8 cellular contexts compared by ENCODE assay signal in genomic region chr1:147700042-147700711, GRCh38. TPM values are rescaled to one million over a fixed set of nuclear protein-coding genes. Genes with fewer than 3 reads are reported as not detected.
A peak's percentile ranks its signal among the peaks of the same experiment; 100 is the strongest.
DNase-seq lines count a peak whose midpoint lies in the region; ATAC-seq and TF ChIP-seq lines count a peak whose summit lies in the region.

No MANE protein-coding gene starts in this region.

- no peak for ATAC-seq in GM18519 (IDR thresholded peaks at IDR 0.05; ENCODE audit: low FRiP score, unreplicated experiment)

- no peak for TF ChIP-seq POLR2A in ovary (IDR thresholded peaks at IDR 0.05)

- CTCF ChIA-PET in activated naive CD4-positive, alpha-beta T cell treated with anti-CD3 and anti-CD28 coated beads for 36 hours (lab: Charles Lee): interaction anchor here (1.0 to 2.9 kb wide), 4 partner anchors 11 to 192 kb away, joined by 3 to 14 read pairs (median 4); no protein-coding TSS in a partner anchor

- no peaks in the 10 kb centered on the region for H3K36me3 Mint-ChIP-seq in activated naive CD4-positive, alpha-beta T cell treated with anti-CD3 and anti-CD28 coated beads for 36 hours (ENCODE audit: low read depth)
- H3K36me3 Mint-ChIP-seq in type B pancreatic cell: no peaks in the 10 kb centered on the region

- intact Hi-C loops in activated naive CD4-positive, alpha-beta T cell treated with anti-CD3 and anti-CD28 coated beads for 36 hours (cut with micrococcal nuclease): loop anchor here (1.0 to 5.0 kb wide), 4 partner anchors 58 to 205 kb away; no protein-coding TSS in a partner anchor
- intact Hi-C loops in ovary (cut with DNase I): no loop called here

- no peak for TF ChIP-seq EP300 in ovary (IDR thresholded peaks at IDR 0.05)

- H3K4me3 ChIP-seq in DOHH2 (ENCODE audit: low read length): no peak overlapping the region
- no peak overlapping the region for H3K4me3 ChIP-seq in Karpas-422 (ENCODE audit: low read length)
- H3K4me3 ChIP-seq in SJCRH30: no peak overlapping the region
- H3K4me3 ChIP-seq in ovary: no peak overlapping the region

- DNase-seq in Karpas-422: peak; percentile 76
- DNase-seq in SJCRH30: peak; percentile 48 to 66
- DNase-seq in activated naive CD4-positive, alpha-beta T cell treated with anti-CD3 and anti-CD28 coated beads for 36 hours: peak; percentile 78
- DNase-seq in germinal center (ENCODE audit: low spot score): peak; percentile 46
- peak; percentile 30 to 65 (median 48) for DNase-seq in ovary
- DNase-seq in type B pancreatic cell (ENCODE audit: extremely low spot score, unreplicated experiment): no peak

- H3K27me3 ChIP-seq in DOHH2 (ENCODE audit: control insufficient read depth, low read length) (peaks cover 12% of the 10 kb centered on the region), Karpas-422 (ENCODE audit: low read length) (no peaks in the 10 kb centered on the region), SJCRH30 (no peaks in the 10 kb centered on the region), ovary (no peaks in the 10 kb centered on the region)

- TF ChIP-seq CTCF in DOHH2 (IDR thresholded peaks at IDR 0.05; ENCODE audit: low read depth, low read length, poor library complexity, severe bottlenecking) (peak; percentile 81), ovary (IDR thresholded peaks at IDR 0.05) (peak; percentile 36 to 47 (median 44)), type B pancreatic cell (conservative IDR thresholded peaks at IDR 0.05) (peak; percentile 89)

- no peaks in the 10 kb centered on the region for H3K79me2 ChIP-seq in DOHH2 (ENCODE audit: control insufficient read depth, low read length)
- no peaks in the 10 kb centered on the region for H3K79me2 ChIP-seq in Karpas-422 (ENCODE audit: low read length)

- H3F3A ChIP-seq in DOHH2 (ENCODE audit: control insufficient read depth, insufficient read depth): no peaks in the 10 kb centered on the region

- no peak overlapping the region for H3K9ac ChIP-seq in Karpas-422 (ENCODE audit: low read length)

- no peaks in the 10 kb centered on the region for H3K9me3 Mint-ChIP-seq in activated naive CD4-positive, alpha-beta T cell treated with anti-CD3 and anti-CD28 coated beads for 36 hours
- H3K9me3 Mint-ChIP-seq in type B pancreatic cell: no peaks in the 10 kb centered on the region

- peaks cover 6% of the 10 kb centered on the region for H3K4me1 Mint-ChIP-seq in activated naive CD4-positive, alpha-beta T cell treated with anti-CD3 and anti-CD28 coated beads for 36 hours (ENCODE audit: low read depth)
- H3K4me1 Mint-ChIP-seq in type B pancreatic cell (ENCODE audit: unreplicated experiment): peaks cover 6% of the 10 kb centered on the region

- H3K4me3 Mint-ChIP-seq in activated naive CD4-positive, alpha-beta T cell treated with anti-CD3 and anti-CD28 coated beads for 36 hours: no peak overlapping the region
- H3K4me3 Mint-ChIP-seq in type B pancreatic cell: peak overlapping the region; percentile 35

- H2AFZ ChIP-seq in Karpas-422 (ENCODE audit: low read length): no peak overlapping the region

- WGBS in ovary, 3 donors: 18 to 29% (median 22%) methylated on average over 5 of the region's 5 CpGs

- H3K27ac ChIP-seq in DOHH2 (ENCODE audit: low read depth, low read length) (no peak overlapping the region), Karpas-422 (ENCODE audit: low read length) (no peak overlapping the region), SJCRH30 (no peak overlapping the region), ovary (no peak overlapping the region)

- H3K27me3 Mint-ChIP-seq in activated naive CD4-positive, alpha-beta T cell treated with anti-CD3 and anti-CD28 coated beads for 36 hours (ENCODE audit: low read depth): no peaks in the 10 kb centered on the region
- peaks cover 11% of the 10 kb centered on the region for H3K27me3 Mint-ChIP-seq in type B pancreatic cell

- H4K20me1 ChIP-seq in DOHH2 (ENCODE audit: control insufficient read depth, insufficient read depth, low read depth, low read length) (no peaks in the 10 kb centered on the region), Karpas-422 (ENCODE audit: insufficient read depth, low read depth, low read length) (no peaks in the 10 kb centered on the region)

- no peak overlapping the region for H3K27ac Mint-ChIP-seq in activated naive CD4-positive, alpha-beta T cell treated with anti-CD3 and anti-CD28 coated beads for 36 hours
- peak overlapping the region; percentile 53 for H3K27ac Mint-ChIP-seq in type B pancreatic cell

- H3K9me3 ChIP-seq in DOHH2 (ENCODE audit: control insufficient read depth, insufficient read depth, low read length): no peaks in the 10 kb centered on the region
- H3K9me3 ChIP-seq in Karpas-422 (ENCODE audit: low read length): no peaks in the 10 kb centered on the region
- H3K9me3 ChIP-seq in SJCRH30 (replicated peaks): no peaks in the 10 kb centered on the region
- no peaks in the 10 kb centered on the region for H3K9me3 ChIP-seq in ovary

- H3K4me1 ChIP-seq in DOHH2 (ENCODE audit: control insufficient read depth, low read length) (no peaks in the 10 kb centered on the region), Karpas-422 (ENCODE audit: low read length) (no peaks in the 10 kb centered on the region), SJCRH30 (no peaks in the 10 kb centered on the region), ovary (ENCODE audit: insufficient read depth) (no peaks in the 10 kb centered on the region)

- H3K4me2 ChIP-seq in DOHH2 (ENCODE audit: low read length): no peak overlapping the region
- no peak overlapping the region for H3K4me2 ChIP-seq in Karpas-422 (ENCODE audit: low read depth, low read length, poor library complexity, severe bottlenecking)

- H3K9me2 ChIP-seq in DOHH2 (replicated peaks; ENCODE audit: control insufficient read depth, low read length) (no peaks in the 10 kb centered on the region), Karpas-422 (replicated peaks; ENCODE audit: insufficient read depth, low read length) (no peaks in the 10 kb centered on the region)

- H3K36me3 ChIP-seq in DOHH2 (ENCODE audit: control insufficient read depth, low read length) (no peaks in the 10 kb centered on the region), Karpas-422 (ENCODE audit: insufficient read depth, low read length) (no peaks in the 10 kb centered on the region), SJCRH30 (no peaks in the 10 kb centered on the region), ovary (no peaks in the 10 kb centered on the region)

RNA-seq across cellular contexts. Expression of gene ACP6, which starts 29.9 kb away (rescaled TPM):
- 3.0 and 6.7 TPM in 2 replicates for total RNA-seq in Karpas-422 (2014; rRNA removed; shearing (Covaris generic); ENCODE audit: low replicate concordance)
- 1.6 and 1.8 TPM in 2 replicates for total RNA-seq in SJCRH30 (2014; rRNA removed; shearing (Covaris generic))
- 10 to 100 TPM; 14.4 to 16.3 TPM for total RNA-seq in activated naive CD4-positive, alpha-beta T cell treated with anti-CD3 and anti-CD28 coated beads for 36 hours
- 10 to 100 TPM; 14.5 to 23.8 (median 17.8) TPM for total RNA-seq in ovary
- polyA plus RNA-seq in ovary: 10 to 100 TPM in 1 of 2 donors, 1 to 10 TPM in 1; 8.0 to 28.1 TPM
- total RNA-seq in type B pancreatic cell (ENCODE audit: low replicate concordance): 24.4 and 28.8 TPM in 2 replicates
